In the genomic region with DNA sequence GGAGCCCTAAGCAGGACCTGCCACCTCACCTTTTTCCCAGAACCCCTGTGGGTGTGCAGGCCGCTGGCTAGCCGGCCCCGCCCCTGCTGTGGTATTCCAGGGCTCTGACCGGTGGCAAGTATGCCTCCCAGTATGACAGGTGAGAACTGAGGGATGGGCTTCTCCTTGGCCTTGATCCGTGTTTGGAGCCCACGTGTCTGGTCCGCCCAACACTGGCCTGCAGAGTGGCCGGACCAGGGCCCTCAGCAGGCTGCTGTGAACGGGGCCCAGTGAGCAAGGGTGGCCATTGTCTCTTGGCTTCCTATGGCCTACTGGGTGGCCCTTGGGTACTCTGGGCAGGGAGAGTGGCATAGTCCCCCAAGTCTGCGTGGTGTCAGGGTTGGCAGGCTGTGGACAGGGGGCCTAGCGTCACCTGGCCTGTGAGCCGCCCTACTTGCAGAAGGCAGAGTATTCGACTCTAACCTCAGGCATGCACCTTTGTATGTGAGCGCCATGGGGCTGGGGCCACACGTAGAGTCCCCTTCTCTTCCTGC, we compare ENCODE assay signal across 9 cellular contexts. TPM values are rescaled to one million over a fixed set of nuclear protein-coding genes. Genes with fewer than 3 reads are reported as not detected.
DNase-seq lines count a peak whose midpoint lies in the region; ATAC-seq, FAIRE-seq and TF ChIP-seq lines count a peak whose summit lies in the region.
"Had no signal": no experiment of that assay in that cellular context is flagged by ENCODE, and none has a peak within 500 bp of the region (broad histone marks: within the 10 kb centered on the region; RNA-seq: fewer than 3 reads in every experiment).

No MANE protein-coding gene starts in this region.

- intact Hi-C loops in GM12878 (cut with micrococcal nuclease; ENCODE audit: unreplicated experiment): loop anchor here (5.0 kb wide), 1 partner anchor 58 kb away; no protein-coding TSS in a partner anchor
- intact Hi-C loops in naive thymus-derived CD4-positive, alpha-beta T cell (cut with micrococcal nuclease): loop anchor here (1.0 to 10.0 kb wide), 12 partner anchors 12 to 1315 kb away; a partner anchor contains a TSS

- TF ChIP-seq EP300 in GM12878 (IDR thresholded peaks at IDR 0.05; ENCODE audit: borderline replicate concordance in 1 of 2, control insufficient read depth in 1 of 2, low read depth in 2 of 2, low read length in 2 of 2): no peak

- H3K4me2 ChIP-seq in Karpas-422 (ENCODE audit: low read depth, low read length, poor library complexity, severe bottlenecking) (peak overlapping the region; percentile 96), GM12878 (ENCODE audit: control insufficient read depth, insufficient read depth) (peak overlapping the region; percentile 75)

- H3K9ac ChIP-seq in Karpas-422 (ENCODE audit: low read length) (peak overlapping the region; percentile 96), GM12878 (ENCODE audit: control insufficient read depth, insufficient read depth, low read length) (peak overlapping the region; percentile 72; the same call in 1 of the 2 replicates)

- no peaks in the 10 kb centered on the region for H3K27me3 Mint-ChIP-seq in naive thymus-derived CD4-positive, alpha-beta T cell

- POLR2A ChIA-PET in GM12878 (lab: Charles Lee): no interaction called here
- POLR2A ChIA-PET in naive thymus-derived CD4-positive, alpha-beta T cell (lab: Charles Lee): interaction anchor here (1.3 to 3.2 kb wide), 4 partner anchors 9 to 16 kb away, joined by 3 to 51 read pairs (median 18); a partner anchor contains a TSS

- WGBS in GM12878 (ENCODE audit: insufficient coverage, insufficient replicate concordance, low lambda C conversion rate, missing lambda C conversion rate): 83% methylated on average over 15 of the region's 15 CpGs

- no peak for TF ChIP-seq RAD21 in GM12878 (IDR thresholded peaks at IDR 0.05; ENCODE audit: insufficient read depth, low read depth, low read length)

- H3K27me3 ChIP-seq in ACC112 (ENCODE audit: insufficient read depth, low read length) (no peaks in the 10 kb centered on the region), Karpas-422 (ENCODE audit: low read length) (no peaks in the 10 kb centered on the region), GM12878 (replicated peaks in 1 of 2; ENCODE audit: control insufficient read depth in 2 of 2, insufficient read depth in 2 of 2, low read length in 1 of 2) (no peaks in the 10 kb centered on the region)
- H3K27me3 ChIP-seq in naive thymus-derived CD4-positive, alpha-beta T cell (ENCODE audit: control insufficient read depth in 2 of 2, insufficient read depth in 2 of 2, low read length in 2 of 2): no peaks in the 10 kb centered on the region

- no peak for TF ChIP-seq POLR2A in GM12878 (IDR thresholded peaks at IDR 0.05; ENCODE audit: low read depth, low read length)

- H4K20me1 ChIP-seq in Karpas-422 (ENCODE audit: insufficient read depth, low read depth, low read length) (no peaks in the 10 kb centered on the region; the same call in 1 of the 2 replicates), GM12878 (ENCODE audit: control insufficient read depth, insufficient read depth) (no peaks in the 10 kb centered on the region; the same call in 1 of the 2 replicates)

- H3K4me3 ChIP-seq in ACC112 (ENCODE audit: low read depth, low read length): peak overlapping the region; percentile 78; the same call in 1 of the 2 replicates
- peak overlapping the region; percentile 99; the same call in 1 of the 2 replicates for H3K4me3 ChIP-seq in Karpas-422 (ENCODE audit: low read length)
- peak overlapping the region; percentile 96; the same call in 1 of the 2 replicates for H3K4me3 ChIP-seq in GM12878
- peak overlapping the region; percentile 70 for H3K4me3 ChIP-seq in naive thymus-derived CD4-positive, alpha-beta T cell (ENCODE audit: low read length)

- H2AFZ ChIP-seq in ACC112 (ENCODE audit: low read length, unreplicated experiment): no peak overlapping the region
- H2AFZ ChIP-seq in Karpas-422 (ENCODE audit: low read length): no peak overlapping the region
- no peak overlapping the region for H2AFZ ChIP-seq in GM12878 (ENCODE audit: control insufficient read depth, low read depth, low read length)

- peak overlapping the region in 6 of 9 donors; percentile 33 to 75 (median 60) for H3K27ac Mint-ChIP-seq in naive thymus-derived CD4-positive, alpha-beta T cell

- peaks cover 29% of the 10 kb centered on the region for H3K4me1 ChIP-seq in ACC112 (ENCODE audit: control insufficient read depth, insufficient read depth, low read length, unreplicated experiment)
- H3K4me1 ChIP-seq in Karpas-422 (ENCODE audit: low read length): peaks cover 44% of the 10 kb centered on the region
- peaks cover 36% of the 10 kb centered on the region for H3K4me1 ChIP-seq in GM12878 (ENCODE audit: control insufficient read depth, insufficient read depth, low read length)
- H3K4me1 ChIP-seq in naive thymus-derived CD4-positive, alpha-beta T cell (ENCODE audit: control insufficient read depth in 2 of 2, insufficient read depth in 2 of 2, low read length in 2 of 2): peaks cover 45 to 51% of the 10 kb centered on the region in 2 donors

- RAD21 ChIA-PET in GM12878 (lab: Charles Lee; ENCODE audit: unreplicated experiment): no interaction called here

- no peak overlapping the region for H3K27ac ChIP-seq in ACC112 (ENCODE audit: low read depth, low read length)
- no peak overlapping the region for H3K27ac ChIP-seq in Karpas-422 (ENCODE audit: low read length)
- H3K27ac ChIP-seq in GM12878 (ENCODE audit: control insufficient read depth, insufficient read depth): no peak overlapping the region
- peak overlapping the region; percentile 51 for H3K27ac ChIP-seq in naive thymus-derived CD4-positive, alpha-beta T cell (ENCODE audit: low read depth, low read length)

- no peak for DNase-seq in Karpas-422
- DNase-seq in GM12878 (ENCODE audit: low read depth, low spot score): no peak
- peak in 3 of 9 donors; percentile 6 to 21 (median 8) for DNase-seq in naive thymus-derived CD4-positive, alpha-beta T cell
- no peak for DNase-seq in NCI-H774 (lab: John Stamatoyannopoulos, UW)
- DNase-seq in glomerular visceral epithelial cell (ENCODE audit: extremely low spot score): no peak
- no peak for DNase-seq in ACHN
- DNase-seq: mesendoderm had no signal

- BruUV-seq in GM12878 (replicated peaks; lab: Mats Ljungman, UMichigan): no TSS peak

- H3K4me3 Mint-ChIP-seq in naive thymus-derived CD4-positive, alpha-beta T cell: peak overlapping the region; percentile 81 to 91 (median 85)

- H3K79me2 ChIP-seq in ACC112 (ENCODE audit: control insufficient read depth, insufficient read depth, low read length, unreplicated experiment) (no peaks in the 10 kb centered on the region), Karpas-422 (ENCODE audit: low read length) (peaks cover 37% of the 10 kb centered on the region), GM12878 (ENCODE audit: control insufficient read depth, insufficient read depth, low read length) (peaks cover 29% of the 10 kb centered on the region)

- H3K4me1 Mint-ChIP-seq in naive thymus-derived CD4-positive, alpha-beta T cell: peaks cover 31 to 56% (median 44%) of the 10 kb centered on the region in 7 donors

- no peaks in the 10 kb centered on the region for H3K9me3 ChIP-seq in Karpas-422 (ENCODE audit: low read length)
- H3K9me3 ChIP-seq in GM12878 (replicated peaks; ENCODE audit: control insufficient read depth, insufficient read depth, low read length): no peaks in the 10 kb centered on the region
- H3K9me3 ChIP-seq in naive thymus-derived CD4-positive, alpha-beta T cell (ENCODE audit: control insufficient read depth in 2 of 3, low read length in 3 of 3): no peaks in the 10 kb centered on the region

- ATAC-seq in GM12878 (no peak), HG02981 (IDR thresholded peaks at IDR 0.05; ENCODE audit: unreplicated experiment) (no peak)
- no peak for ATAC-seq in naive thymus-derived CD4-positive, alpha-beta T cell

- in situ Hi-C loops in GM12878 (cut with MboI): no loop called here
- in situ Hi-C loops in ACHN (cut with HindIII; ENCODE audit: low pct_ligation_motif_present, low pct_unique_long_range_greater_than_20kb, low sequenced_read_pairs): no loop called here

- SMC1A ChIA-PET in GM12878 (lab: Charles Lee; ENCODE audit: uncharacterized antibody, unreplicated experiment): interaction anchor here (1.0 kb wide), 1 partner anchor 11 kb away, joined by 3 read pairs; no protein-coding TSS in a partner anchor

- H3K9me3 Mint-ChIP-seq in naive thymus-derived CD4-positive, alpha-beta T cell: no peaks in the 10 kb centered on the region

- CTCF ChIA-PET in GM12878 (lab: Yijun Ruan, JAX): interaction anchor here (2.1 kb wide), 1 partner anchor 10 kb away, joined by 16 read pairs; no protein-coding TSS in a partner anchor
- CTCF ChIA-PET in naive thymus-derived CD4-positive, alpha-beta T cell (lab: Charles Lee): no interaction called here

- TF ChIP-seq CTCF in GM12878 (IDR thresholded peaks at IDR 0.05 in 2 of 3, conservative IDR thresholded peaks at IDR 0.05 in 1 of 3; ENCODE audit: control insufficient read depth in 2 of 3, extremely low read depth in 1 of 3, insufficient read depth in 1 of 3, low read depth in 3 of 3, low read length in 3 of 3): no peak

- no peaks in the 10 kb centered on the region for H3K9me2 ChIP-seq in Karpas-422 (replicated peaks; ENCODE audit: insufficient read depth, low read length)

- peaks cover 0 to 17% (median 0%) of the 10 kb centered on the region in 5 donors for H3K36me3 Mint-ChIP-seq in naive thymus-derived CD4-positive, alpha-beta T cell

- no peak for FAIRE-seq in GM12878 (lab: Jason Lieb, UNC)

- H3K36me3 ChIP-seq in ACC112 (ENCODE audit: insufficient read depth, low read length): no peaks in the 10 kb centered on the region
- no peaks in the 10 kb centered on the region for H3K36me3 ChIP-seq in Karpas-422 (ENCODE audit: insufficient read depth, low read length)
- H3K36me3 ChIP-seq in GM12878 (ENCODE audit: control insufficient read depth in 2 of 2, insufficient read depth in 2 of 2, low read length in 1 of 2): 0 out of 4 replicates have a peak, but pooled peaks cover 0 to 1% of the 10 kb centered on the region in 2 experiments
- peaks cover 0 to 38% (median 7%) of the 10 kb centered on the region in 3 experiments for H3K36me3 ChIP-seq in naive thymus-derived CD4-positive, alpha-beta T cell (ENCODE audit: control insufficient read depth in 2 of 3, insufficient read depth in 3 of 3, low read length in 3 of 3)

RNA-seq across cellular contexts. Expression of a gene that starts 1.8 kb away (rescaled TPM):
- 28.4 and 44.0 TPM in 2 replicates for total RNA-seq in Karpas-422 (2014; rRNA removed; shearing (Covaris generic); ENCODE audit: low replicate concordance)
- 20.1 and 20.4 TPM in 2 replicates for total RNA-seq in GM12878 (2013; cell fraction: nucleolus; rRNA removed)
- total RNA-seq in GM12878 (2014; rRNA removed) (18.1 and 21.6 TPM in 2 replicates), GM12878 (2014; rRNA removed; fragmentation: Illumina TruSeq; extraction: Trizol) (5.4 and 6.2 TPM in 2 replicates), GM12878 (2021) (49.5 and 53.5 TPM in 2 replicates)
- 13.5 TPM for polyA plus RNA-seq in GM12878 (2011; ENCODE audit: low read depth)
- polyA plus RNA-seq in GM12878 (2011; rRNA removed) (2.2 and 5.4 TPM in 2 replicates), GM12878 (2014; fragmentation: Illumina TruSeq; extraction: Trizol) (1.1 and 6.7 TPM in 2 replicates), GM12878 (2014; fragmentation: Nextera tagmentation; extraction: Ambion mirVana) (1 to 10 TPM in 1 of 2 experiments, under 1 TPM in 1; 0.24 to 1.2 TPM), GM12878 (2014; rRNA removed) (32.0 and 42.9 TPM in 2 replicates), GM12878 (2016; fragmentation: Nextera tagmentation; extraction: Ambion mirVana) (1 to 10 TPM; 6.9 to 9.6 TPM)
- 16.9 and 21.7 TPM in 2 replicates for polyA plus RNA-seq in GM12878 (2011; cell fraction: cytosol; rRNA removed)
- polyA plus RNA-seq in GM12878 (2011; cell fraction: nucleus; rRNA removed): 81.1 and 82.2 TPM in 2 replicates
- polyA plus RNA-seq in GM12878 (2012): 34.1 and 38.3 TPM in 2 replicates
- polyA minus RNA-seq in GM12878 (2011; rRNA and poly(A)+ RNA removed): 8.1 and 20.4 TPM in 2 replicates
- polyA minus RNA-seq in GM12878 (2011; cell fraction: cytosol; rRNA and poly(A)+ RNA removed): 23.8 and 30.4 TPM in 2 replicates
- polyA minus RNA-seq in GM12878 (2011; cell fraction: nucleus; rRNA and poly(A)+ RNA removed): 12.5 and 29.9 TPM in 2 replicates
- total RNA-seq in naive thymus-derived CD4-positive, alpha-beta T cell: 100 to 1,000 TPM in 4 of 5 experiments, 10 to 100 TPM in 1; 78.5 to 126 (median 112) TPM
- polyA plus RNA-seq in naive thymus-derived CD4-positive, alpha-beta T cell: 10 to 100 TPM; 23.0 to 51.2 TPM

RNA-seq across cellular contexts. Expression of a gene that starts 9.9 kb away (rescaled TPM):
- total RNA-seq in Karpas-422 (2014; rRNA removed; shearing (Covaris generic); ENCODE audit: low replicate concordance): 8.1 and 9.3 TPM in 2 replicates
- total RNA-seq in GM12878 (2013; cell fraction: nucleolus; rRNA removed): 10.4 and 11.4 TPM in 2 replicates
- 8.2 and 8.6 TPM in 2 replicates for total RNA-seq in GM12878 (2014; rRNA removed)
- total RNA-seq in GM12878 (2014; rRNA removed; fragmentation: Illumina TruSeq; extraction: Trizol): 3.4 and 3.6 TPM in 2 replicates
- total RNA-seq in GM12878 (2021): 4.8 and 5.2 TPM in 2 replicates
- 3.1 TPM for polyA plus RNA-seq in GM12878 (2011; ENCODE audit: low read depth)
- 9.5 and 11.0 TPM in 2 replicates for polyA plus RNA-seq in GM12878 (2011; rRNA removed)
- polyA plus RNA-seq in GM12878 (2011; cell fraction: cytosol; rRNA removed): 6.3 and 6.4 TPM in 2 replicates
- 3.7 and 5.9 TPM in 2 replicates for polyA plus RNA-seq in GM12878 (2011; cell fraction: nucleus; rRNA removed)
- polyA plus RNA-seq in GM12878 (2012): 7.7 and 8.3 TPM in 2 replicates
- 4.4 and 4.6 TPM in 2 replicates for polyA plus RNA-seq in GM12878 (2014; fragmentation: Illumina TruSeq; extraction: Trizol)
- 1 to 10 TPM; 2.5 to 3.0 TPM for polyA plus RNA-seq in GM12878 (2014; fragmentation: Nextera tagmentation; extraction: Ambion mirVana)
- 6.2 and 7.6 TPM in 2 replicates for polyA plus RNA-seq in GM12878 (2014; rRNA removed)
- polyA plus RNA-seq in GM12878 (2016; fragmentation: Nextera tagmentation; extraction: Ambion mirVana): 10 to 100 TPM; 11.6 to 12.5 TPM
- 7.6 and 10.9 TPM in 2 replicates for polyA minus RNA-seq in GM12878 (2011; rRNA and poly(A)+ RNA removed)
- 1.7 and 3.6 TPM in 2 replicates for polyA minus RNA-seq in GM12878 (2011; cell fraction: cytosol; rRNA and poly(A)+ RNA removed)
- polyA minus RNA-seq in GM12878 (2011; cell fraction: nucleus; rRNA and poly(A)+ RNA removed): 6.4 and 11.9 TPM in 2 replicates
- 10 to 100 TPM; 11.1 to 19.5 (median 14.7) TPM for total RNA-seq in naive thymus-derived CD4-positive, alpha-beta T cell
- 10 to 100 TPM; 17.8 to 30.1 TPM for polyA plus RNA-seq in naive thymus-derived CD4-positive, alpha-beta T cell

RNA-seq across cellular contexts. Expression of a gene that starts 12.3 kb away (rescaled TPM):
- total RNA-seq in Karpas-422 (2014; rRNA removed; shearing (Covaris generic); ENCODE audit: low replicate concordance): 25.7 and 30.8 TPM in 2 replicates
- total RNA-seq in GM12878 (2013; cell fraction: nucleolus; rRNA removed): 30.8 and 36.5 TPM in 2 replicates
- total RNA-seq in GM12878 (2014; rRNA removed): 8.4 and 11.5 TPM in 2 replicates
- total RNA-seq in GM12878 (2014; rRNA removed; fragmentation: Illumina TruSeq; extraction: Trizol): 9.6 and 10.7 TPM in 2 replicates
- 15.3 and 19.6 TPM in 2 replicates for total RNA-seq in GM12878 (2021)
- polyA plus RNA-seq in GM12878 (2011; ENCODE audit: low read depth): 5.1 TPM
- polyA plus RNA-seq in GM12878 (2011; rRNA removed): 5.8 and 7.3 TPM in 2 replicates
- 9.3 and 9.6 TPM in 2 replicates for polyA plus RNA-seq in GM12878 (2011; cell fraction: cytosol; rRNA removed)
- 17.5 and 21.5 TPM in 2 replicates for polyA plus RNA-seq in GM12878 (2011; cell fraction: nucleus; rRNA removed)
- polyA plus RNA-seq in GM12878 (2012): 9.4 and 9.8 TPM in 2 replicates
- 9.0 and 15.1 TPM in 2 replicates for polyA plus RNA-seq in GM12878 (2014; fragmentation: Illumina TruSeq; extraction: Trizol)
- 1 to 10 TPM; 1.1 to 2.4 TPM for polyA plus RNA-seq in GM12878 (2014; fragmentation: Nextera tagmentation; extraction: Ambion mirVana)
- 11.6 and 13.8 TPM in 2 replicates for polyA plus RNA-seq in GM12878 (2014; rRNA removed)
- polyA plus RNA-seq in GM12878 (2016; fragmentation: Nextera tagmentation; extraction: Ambion mirVana): 10 to 100 TPM; 10.3 to 11.5 TPM
- polyA minus RNA-seq in GM12878 (2011; rRNA and poly(A)+ RNA removed): 12.7 and 18.9 TPM in 2 replicates
- polyA minus RNA-seq in GM12878 (2011; cell fraction: cytosol; rRNA and poly(A)+ RNA removed): 6.4 and 8.2 TPM in 2 replicates
- 13.8 and 23.8 TPM in 2 replicates for polyA minus RNA-seq in GM12878 (2011; cell fraction: nucleus; rRNA and poly(A)+ RNA removed)
- total RNA-seq in naive thymus-derived CD4-positive, alpha-beta T cell: 10 to 100 TPM; 33.7 to 83.4 (median 49.2) TPM
- 10 to 100 TPM in 1 of 2 donors, 1 to 10 TPM in 1; 7.7 to 17.5 TPM for polyA plus RNA-seq in naive thymus-derived CD4-positive, alpha-beta T cell

RNA-seq across cellular contexts. Expression of a gene that starts 16.5 kb away (rescaled TPM):
- 22.9 and 44.0 TPM in 2 replicates for total RNA-seq in Karpas-422 (2014; rRNA removed; shearing (Covaris generic); ENCODE audit: low replicate concordance)
- total RNA-seq in GM12878 (2013; cell fraction: nucleolus; rRNA removed): 79.8 and 82.5 TPM in 2 replicates
- 26.6 and 32.9 TPM in 2 replicates for total RNA-seq in GM12878 (2014; rRNA removed)
- 8.4 and 12.4 TPM in 2 replicates for total RNA-seq in GM12878 (2014; rRNA removed; fragmentation: Illumina TruSeq; extraction: Trizol)
- 31.5 and 40.6 TPM in 2 replicates for total RNA-seq in GM12878 (2021)
- 4.5 TPM for polyA plus RNA-seq in GM12878 (2011; ENCODE audit: low read depth)
- polyA plus RNA-seq in GM12878 (2011; rRNA removed): 6.0 and 10.3 TPM in 2 replicates
- 9.9 and 23.2 TPM in 2 replicates for polyA plus RNA-seq in GM12878 (2011; cell fraction: cytosol; rRNA removed)
- polyA plus RNA-seq in GM12878 (2011; cell fraction: nucleus; rRNA removed): 159 and 187 TPM in 2 replicates
- polyA plus RNA-seq in GM12878 (2012): 19.0 and 21.0 TPM in 2 replicates
- polyA plus RNA-seq in GM12878 (2014; fragmentation: Illumina TruSeq; extraction: Trizol): 2.4 and 7.3 TPM in 2 replicates
- 1 to 10 TPM in 1 of 2 experiments, under 1 TPM in 1; 0.37 to 1.6 TPM for polyA plus RNA-seq in GM12878 (2014; fragmentation: Nextera tagmentation; extraction: Ambion mirVana)
- polyA plus RNA-seq in GM12878 (2014; rRNA removed): 38.2 and 46.0 TPM in 2 replicates
- polyA plus RNA-seq in GM12878 (2016; fragmentation: Nextera tagmentation; extraction: Ambion mirVana): 10 to 100 TPM; 22.6 to 27.1 TPM
- polyA minus RNA-seq in GM12878 (2011; rRNA and poly(A)+ RNA removed): 7.5 and 13.8 TPM in 2 replicates
- 7.4 and 9.0 TPM in 2 replicates for polyA minus RNA-seq in GM12878 (2011; cell fraction: cytosol; rRNA and poly(A)+ RNA removed)
- 31.7 and 59.3 TPM in 2 replicates for polyA minus RNA-seq in GM12878 (2011; cell fraction: nucleus; rRNA and poly(A)+ RNA removed)
- total RNA-seq in naive thymus-derived CD4-positive, alpha-beta T cell: 10 to 100 TPM; 54.1 to 74.8 (median 64.5) TPM
- 10 to 100 TPM in 1 of 2 donors, 1 to 10 TPM in 1; 8.4 to 14.1 TPM for polyA plus RNA-seq in naive thymus-derived CD4-positive, alpha-beta T cell

RNA-seq across cellular contexts. Expression of a gene that starts 55.2 kb away (rescaled TPM):
- total RNA-seq in Karpas-422 (2014; rRNA removed; shearing (Covaris generic); ENCODE audit: low replicate concordance): 1.1 and 1.9 TPM in 2 replicates
- 8.6 and 8.8 TPM in 2 replicates for total RNA-seq in GM12878 (2013; cell fraction: nucleolus; rRNA removed)
- 0.76 and 1.6 TPM in 2 replicates for total RNA-seq in GM12878 (2014; rRNA removed)
- 0.14 TPM in 1 of 2 replicates, not detected in the other for total RNA-seq in GM12878 (2014; rRNA removed; fragmentation: Illumina TruSeq; extraction: Trizol)
- total RNA-seq in GM12878 (2021): 0.56 and 1.1 TPM in 2 replicates
- 0.62 TPM for polyA plus RNA-seq in GM12878 (2011; ENCODE audit: low read depth)
- polyA plus RNA-seq in GM12878 (2011; rRNA removed): 0.43 and 0.75 TPM in 2 replicates
- 2.9 and 3.1 TPM in 2 replicates for polyA plus RNA-seq in GM12878 (2011; cell fraction: cytosol; rRNA removed)
- polyA plus RNA-seq in GM12878 (2011; cell fraction: nucleus; rRNA removed): 4.4 TPM in 2 replicates
- 1.8 and 2.4 TPM in 2 replicates for polyA plus RNA-seq in GM12878 (2012)
- polyA plus RNA-seq in GM12878 (2014; fragmentation: Illumina TruSeq; extraction: Trizol): 0.18 TPM in 1 of 2 replicates, not detected in the other
- not detected for polyA plus RNA-seq in GM12878 (2014; fragmentation: Nextera tagmentation; extraction: Ambion mirVana)
- 0.74 and 1.3 TPM in 2 replicates for polyA plus RNA-seq in GM12878 (2014; rRNA removed)
- under 1 TPM; 0.14 to 0.32 TPM for polyA plus RNA-seq in GM12878 (2016; fragmentation: Nextera tagmentation; extraction: Ambion mirVana)
- polyA minus RNA-seq in GM12878 (2011; rRNA and poly(A)+ RNA removed): 2.0 and 3.3 TPM in 2 replicates
- 1.7 TPM in 1 of 2 replicates, not detected in the other for polyA minus RNA-seq in GM12878 (2011; cell fraction: cytosol; rRNA and poly(A)+ RNA removed)
- 0.97 and 1.1 TPM in 2 replicates for polyA minus RNA-seq in GM12878 (2011; cell fraction: nucleus; rRNA and poly(A)+ RNA removed)
- 10 to 100 TPM in 3 of 5 experiments, 1 to 10 TPM in 2; 7.1 to 19.0 (median 10.2) TPM for total RNA-seq in naive thymus-derived CD4-positive, alpha-beta T cell
- polyA plus RNA-seq in naive thymus-derived CD4-positive, alpha-beta T cell: 1 to 10 TPM in 1 of 2 donors, under 1 TPM in 1; 0.20 to 1.0 TPM
